In genomic region chr1:60132985-60133673, GRCh38 we compare ENCODE assay signal across 12 cellular contexts. TPM values are rescaled to one million over a fixed set of nuclear protein-coding genes. Genes with fewer than 3 reads are reported as not detected.
A peak's percentile ranks its signal among the peaks of the same experiment; 100 is the strongest.
DNase-seq lines count a peak whose midpoint lies in the region; ATAC-seq, FAIRE-seq and TF ChIP-seq lines count a peak whose summit lies in the region.
"Had no signal": no experiment of that assay in that cellular context is flagged by ENCODE, and none has a peak within 500 bp of the region (broad histone marks: within the 10 kb centered on the region; RNA-seq: fewer than 3 reads in every experiment).

No MANE protein-coding gene starts in this region.

- H2AFZ ChIP-seq in astrocyte (ENCODE audit: low read depth, low read length): peak overlapping the region; percentile 19

- H4K20me1 ChIP-seq in astrocyte (ENCODE audit: insufficient read depth, low read length): no peaks in the 10 kb centered on the region

- H3K4me1 Mint-ChIP-seq in astrocyte (ENCODE audit: low read depth, unreplicated experiment): peaks cover 6% of the 10 kb centered on the region

- H3K9me3 Mint-ChIP-seq in astrocyte (ENCODE audit: unreplicated experiment): peaks cover 2% of the 10 kb centered on the region
- H3K9me3 Mint-ChIP-seq: activated T-helper 1 cell treated with anti-CD3 and anti-CD28 coated beads, Interleukin-12 subunit alpha, Interleukin-12 subunit beta, Interleukin-2, Interleukin-4 antibody, amounts not matched to agents 30 ng/mL and 10 ng/mL and 1 ng/mL, durations not matched to agents 14 hours and 24 hours and 36 hours had no signal

- H3K27me3 Mint-ChIP-seq in astrocyte (ENCODE audit: low read depth, unreplicated experiment): peaks cover 3% of the 10 kb centered on the region

- peak overlapping the region; percentile 76 for H3K4me2 ChIP-seq in astrocyte (ENCODE audit: low read length)

- peaks cover 13% of the 10 kb centered on the region for H3K4me1 ChIP-seq in astrocyte (ENCODE audit: insufficient read depth, low read length)
- H3K4me1 ChIP-seq: foreskin keratinocyte had no signal

- H3K9ac ChIP-seq in astrocyte (ENCODE audit: low read length): peak overlapping the region; percentile 24

- no peaks in the 10 kb centered on the region for H3K36me3 ChIP-seq in astrocyte (ENCODE audit: insufficient read depth, low read length)

- no peaks in the 10 kb centered on the region for H3K36me3 Mint-ChIP-seq in astrocyte (ENCODE audit: low read depth, unreplicated experiment)

- H3K9me3 ChIP-seq in astrocyte (ENCODE audit: insufficient read depth, low read depth, low read length): no peaks in the 10 kb centered on the region

- H3K27ac ChIP-seq in astrocyte (ENCODE audit: low read depth, low read length): peak overlapping the region; percentile 54
- H3K27ac ChIP-seq: foreskin keratinocyte had no signal

- H3K79me2 ChIP-seq in astrocyte (ENCODE audit: insufficient read depth, low read length): no peaks in the 10 kb centered on the region

- peak; percentile 95 for FAIRE-seq in astrocyte (lab: Jason Lieb, UNC)

- TF ChIP-seq CTCF in AG10803 (conservative IDR thresholded peaks at IDR 0.05; ENCODE audit: low read length) (no peak), astrocyte (IDR thresholded peaks at IDR 0.05; ENCODE audit: insufficient read depth, low read depth, low read length) (no peak)

- intact Hi-C loops in left colon (cut with DNase I, micrococcal nuclease): no loop called here

- H3K4me3 Mint-ChIP-seq in astrocyte (ENCODE audit: unreplicated experiment): no peak overlapping the region
- H3K4me3 Mint-ChIP-seq: activated T-helper 1 cell treated with anti-CD3 and anti-CD28 coated beads, Interleukin-12 subunit alpha, Interleukin-12 subunit beta, Interleukin-2, Interleukin-4 antibody, amounts not matched to agents 30 ng/mL and 10 ng/mL and 1 ng/mL, durations not matched to agents 14 hours and 24 hours and 36 hours had no signal

- peak; percentile 76 for ATAC-seq in left colon
- no peak for ATAC-seq in HG02885 (IDR thresholded peaks at IDR 0.05; ENCODE audit: poor library complexity, unreplicated experiment)
- no peak for ATAC-seq in HG02981 (IDR thresholded peaks at IDR 0.05; ENCODE audit: unreplicated experiment)
- ATAC-seq: foreskin keratinocyte had no signal

- H3K27me3 ChIP-seq in astrocyte (ENCODE audit: insufficient read depth, low read length): no peaks in the 10 kb centered on the region
- H3K27me3 ChIP-seq: foreskin keratinocyte had no signal

- peak overlapping the region; percentile 2; the same call in 1 of the 2 replicates for H3K4me3 ChIP-seq in AG10803 (ENCODE audit: low read length)
- H3K4me3 ChIP-seq in astrocyte (ENCODE audit: insufficient read depth, low read depth, low read length): no peak overlapping the region

- no peak overlapping the region for H3K27ac Mint-ChIP-seq in astrocyte (ENCODE audit: unreplicated experiment)
- H3K27ac Mint-ChIP-seq: activated T-helper 1 cell treated with anti-CD3 and anti-CD28 coated beads, Interleukin-12 subunit alpha, Interleukin-12 subunit beta, Interleukin-2, Interleukin-4 antibody, amounts not matched to agents 30 ng/mL and 10 ng/mL and 1 ng/mL, durations not matched to agents 14 hours and 24 hours and 36 hours had no signal

- DNase-seq in AG10803 (ENCODE audit: low read depth) (peak; percentile 98), LoVo (ENCODE audit: low spot score) (peak; percentile 50), astrocyte (ENCODE audit: low read depth) (peak; percentile 91), left colon (peak in 1 of 2 donors; percentile 19), NCI-H2081 (lab: John Stamatoyannopoulos, UW) (no peak)
- no peak for DNase-seq in activated CD4-positive, CD25-positive, alpha-beta regulatory T cell (lab: John Stamatoyannopoulos, UW)
- DNase-seq: NCI-H2029 treated with DMSO at 0.1 percent for 48 hours had no signal

RNA-seq across cellular contexts. Expression of gene C1orf87, which starts 59.6 kb away (rescaled TPM):
- not detected in 2 replicates for total RNA-seq in astrocyte
- total RNA-seq in left colon: not detected
- total RNA-seq: activated T-helper 1 cell treated with anti-CD3 and anti-CD28 coated beads, Interleukin-12 subunit alpha, Interleukin-12 subunit beta, Interleukin-2, Interleukin-4 antibody, amounts not matched to agents 30 ng/mL and 10 ng/mL and 1 ng/mL, durations not matched to agents 14 hours and 24 hours and 36 hours; foreskin keratinocyte; T-helper 1 cell treated with Interleukin-12 subunit alpha and Interleukin-12 subunit beta and Interleukin-4 antibody, amounts not matched to agents 30 ng/mL and 1 ng/mL, for 36 hours had no signal

Comparison
In these comparisons a context has a peak if more than half of its experiments do, and no peak if none do; other contexts are left out.
1. DNase-seq: peak in AG10803 (single experiment), LoVo (single experiment) and astrocyte (single experiment); none in NCI-H2081 (0 of 2) and activated CD4-positive, CD25-positive, alpha-beta regulatory T cell (0 of 4).